1 cellular context compared by ENCODE assay signal in the genomic region with DNA sequence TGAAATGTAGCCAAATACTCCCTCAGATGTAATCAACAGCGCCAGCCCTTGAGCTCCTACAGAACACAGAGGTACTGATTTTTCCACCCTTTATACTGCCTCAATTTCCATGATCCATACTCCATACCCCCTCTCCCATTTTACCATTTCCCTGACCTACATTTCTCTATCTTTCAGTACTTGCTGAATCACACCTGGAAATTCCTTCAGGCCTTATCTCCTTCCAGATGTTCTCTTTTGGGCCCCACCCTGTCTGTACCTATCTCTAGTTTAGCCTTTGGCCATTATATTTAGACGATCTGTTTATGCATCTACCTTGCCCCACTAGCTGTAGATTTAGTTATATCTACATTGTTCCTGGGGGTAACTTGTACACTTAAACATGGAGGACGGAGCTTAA.
A peak's percentile ranks its signal among the peaks of the same experiment; 100 is the strongest.
TF ChIP-seq lines count a peak whose summit lies in the region.

No MANE protein-coding gene starts in this region.

TF ChIP-seq in K562, 482 proteins besides CTCF, POLR2A, EP300 and RAD21 (continued from another document and continues in another):
- TF ChIP-seq, protein P1, sequence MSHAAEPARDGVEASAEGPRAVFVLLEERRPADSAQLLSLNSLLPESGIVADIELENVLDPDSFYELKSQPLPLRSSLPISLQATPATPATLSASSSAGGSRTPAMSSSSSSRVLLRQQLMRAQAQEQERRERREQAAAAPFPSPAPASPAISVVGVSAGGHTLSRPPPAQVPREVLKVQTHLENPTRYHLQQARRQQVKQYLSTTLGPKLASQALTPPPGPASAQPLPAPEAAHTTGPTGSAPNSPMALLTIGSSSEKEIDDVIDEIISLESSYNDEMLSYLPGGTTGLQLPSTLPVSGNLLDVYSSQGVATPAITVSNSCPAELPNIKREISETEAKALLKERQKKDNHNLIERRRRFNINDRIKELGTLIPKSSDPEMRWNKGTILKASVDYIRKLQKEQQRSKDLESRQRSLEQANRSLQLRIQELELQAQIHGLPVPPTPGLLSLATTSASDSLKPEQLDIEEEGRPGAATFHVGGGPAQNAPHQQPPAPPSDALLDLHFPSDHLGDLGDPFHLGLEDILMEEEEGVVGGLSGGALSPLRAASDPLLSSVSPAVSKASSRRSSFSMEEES (CRISPR knock-in tag; IDR thresholded peaks at IDR 0.05) = no peak
- TF ChIP-seq SUPT5H (IDR thresholded peaks at IDR 0.05) = no peak
- TF ChIP-seq ZFX (CRISPR knock-in tag; IDR thresholded peaks at IDR 0.05) = no peak
- TF ChIP-seq MXI1 (IDR thresholded peaks at IDR 0.05; ENCODE audit: low read depth, low read length) = no peak
- TF ChIP-seq ZNF175 (CRISPR knock-in tag; IDR thresholded peaks at IDR 0.05; ENCODE audit: low read depth) = no peak
- TF ChIP-seq HMGN3 (IDR thresholded peaks at IDR 0.05; ENCODE audit: borderline replicate concordance, extremely low read depth, insufficient read length, low read depth, low read length) = no peak
- no peak for TF ChIP-seq ZKSCAN8 (CRISPR knock-in tag; IDR thresholded peaks at IDR 0.05)
- TF ChIP-seq SMAD3 (CRISPR knock-in tag; conservative IDR thresholded peaks at IDR 0.05) = no peak
- TF ChIP-seq ARID2 (IDR thresholded peaks at IDR 0.05) = no peak
- TF ChIP-seq, protein P2, sequence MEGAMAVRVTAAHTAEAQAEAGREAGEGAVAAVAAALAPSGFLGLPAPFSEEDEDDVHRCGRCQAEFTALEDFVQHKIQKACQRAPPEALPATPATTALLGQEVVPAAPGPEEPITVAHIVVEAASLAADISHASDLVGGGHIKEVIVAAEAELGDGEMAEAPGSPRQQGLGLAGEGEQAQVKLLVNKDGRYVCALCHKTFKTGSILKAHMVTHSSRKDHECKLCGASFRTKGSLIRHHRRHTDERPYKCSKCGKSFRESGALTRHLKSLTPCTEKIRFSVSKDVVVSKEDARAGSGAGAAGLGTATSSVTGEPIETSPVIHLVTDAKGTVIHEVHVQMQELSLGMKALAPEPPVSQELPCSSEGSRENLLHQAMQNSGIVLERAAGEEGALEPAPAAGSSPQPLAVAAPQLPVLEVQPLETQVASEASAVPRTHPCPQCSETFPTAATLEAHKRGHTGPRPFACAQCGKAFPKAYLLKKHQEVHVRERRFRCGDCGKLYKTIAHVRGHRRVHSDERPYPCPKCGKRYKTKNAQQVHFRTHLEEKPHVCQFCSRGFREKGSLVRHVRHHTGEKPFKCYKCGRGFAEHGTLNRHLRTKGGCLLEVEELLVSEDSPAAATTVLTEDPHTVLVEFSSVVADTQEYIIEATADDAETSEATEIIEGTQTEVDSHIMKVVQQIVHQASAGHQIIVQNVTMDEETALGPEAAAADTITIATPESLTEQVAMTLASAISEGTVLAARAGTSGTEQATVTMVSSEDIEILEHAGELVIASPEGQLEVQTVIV (CRISPR knock-in tag; IDR thresholded peaks at IDR 0.05; ENCODE audit: borderline replicate concordance) = no peak
- TF ChIP-seq, protein P3, sequence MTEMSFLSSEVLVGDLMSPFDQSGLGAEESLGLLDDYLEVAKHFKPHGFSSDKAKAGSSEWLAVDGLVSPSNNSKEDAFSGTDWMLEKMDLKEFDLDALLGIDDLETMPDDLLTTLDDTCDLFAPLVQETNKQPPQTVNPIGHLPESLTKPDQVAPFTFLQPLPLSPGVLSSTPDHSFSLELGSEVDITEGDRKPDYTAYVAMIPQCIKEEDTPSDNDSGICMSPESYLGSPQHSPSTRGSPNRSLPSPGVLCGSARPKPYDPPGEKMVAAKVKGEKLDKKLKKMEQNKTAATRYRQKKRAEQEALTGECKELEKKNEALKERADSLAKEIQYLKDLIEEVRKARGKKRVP (CRISPR knock-in tag; IDR thresholded peaks at IDR 0.05) = no peak
- TF ChIP-seq, protein P4, sequence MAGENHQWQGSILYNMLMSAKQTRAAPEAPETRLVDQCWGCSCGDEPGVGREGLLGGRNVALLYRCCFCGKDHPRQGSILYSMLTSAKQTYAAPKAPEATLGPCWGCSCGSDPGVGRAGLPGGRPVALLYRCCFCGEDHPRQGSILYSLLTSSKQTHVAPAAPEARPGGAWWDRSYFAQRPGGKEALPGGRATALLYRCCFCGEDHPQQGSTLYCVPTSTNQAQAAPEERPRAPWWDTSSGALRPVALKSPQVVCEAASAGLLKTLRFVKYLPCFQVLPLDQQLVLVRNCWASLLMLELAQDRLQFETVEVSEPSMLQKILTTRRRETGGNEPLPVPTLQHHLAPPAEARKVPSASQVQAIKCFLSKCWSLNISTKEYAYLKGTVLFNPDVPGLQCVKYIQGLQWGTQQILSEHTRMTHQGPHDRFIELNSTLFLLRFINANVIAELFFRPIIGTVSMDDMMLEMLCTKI (IDR thresholded peaks at IDR 0.05; ENCODE audit: partially characterized antibody) = no peak
- no peak for TF ChIP-seq ZNF224 (CRISPR knock-in tag; IDR thresholded peaks at IDR 0.05)
- no peak for TF ChIP-seq RBBP5 (IDR thresholded peaks at IDR 0.05; ENCODE audit: borderline replicate concordance, insufficient read depth, low read length, poor library complexity, severe bottlenecking)
- no peak for TF ChIP-seq PHTF2 (CRISPR knock-in tag; IDR thresholded peaks at IDR 0.05)
- no peak for TF ChIP-seq HCFC1 (IDR thresholded peaks at IDR 0.05; ENCODE audit: low read depth, low read length)
- TF ChIP-seq SMAD4 (CRISPR knock-in tag; conservative IDR thresholded peaks at IDR 0.05) = no peak
- TF ChIP-seq ZBTB7A (IDR thresholded peaks at IDR 0.05; ENCODE audit: borderline replicate concordance, control insufficient read depth, low read depth, low read length) = no peak
- TF ChIP-seq RAD51 (IDR thresholded peaks at IDR 0.05; ENCODE audit: borderline replicate concordance, low read depth) = no peak
- TF ChIP-seq ZNF165 (CRISPR knock-in tag; IDR thresholded peaks at IDR 0.05; ENCODE audit: borderline replicate concordance) = no peak
- TF ChIP-seq NR4A1 (CRISPR knock-in tag; IDR thresholded peaks at IDR 0.05) = no peak
- no peak for TF ChIP-seq NR4A1 (tag; IDR thresholded peaks at IDR 0.05)
- TF ChIP-seq MTA3 (IDR thresholded peaks at IDR 0.05; ENCODE audit: borderline replicate concordance) = no peak
- TF ChIP-seq, protein P5, sequence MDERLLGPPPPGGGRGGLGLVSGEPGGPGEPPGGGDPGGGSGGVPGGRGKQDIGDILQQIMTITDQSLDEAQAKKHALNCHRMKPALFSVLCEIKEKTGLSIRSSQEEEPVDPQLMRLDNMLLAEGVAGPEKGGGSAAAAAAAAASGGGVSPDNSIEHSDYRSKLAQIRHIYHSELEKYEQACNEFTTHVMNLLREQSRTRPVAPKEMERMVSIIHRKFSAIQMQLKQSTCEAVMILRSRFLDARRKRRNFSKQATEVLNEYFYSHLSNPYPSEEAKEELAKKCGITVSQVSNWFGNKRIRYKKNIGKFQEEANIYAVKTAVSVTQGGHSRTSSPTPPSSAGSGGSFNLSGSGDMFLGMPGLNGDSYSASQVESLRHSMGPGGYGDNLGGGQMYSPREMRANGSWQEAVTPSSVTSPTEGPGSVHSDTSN (CRISPR knock-in tag; IDR thresholded peaks at IDR 0.05; ENCODE audit: low read depth) = no peak
- TF ChIP-seq, protein P5 (tag; conservative IDR thresholded peaks at IDR 0.05; ENCODE audit: low read depth) = no peak
- TF ChIP-seq ZNF507 (tag; conservative IDR thresholded peaks at IDR 0.05) = no peak
- no peak for TF ChIP-seq ELF1 (tag; IDR thresholded peaks at IDR 0.05)
- no peak for TF ChIP-seq GTF2A2 (tag; IDR thresholded peaks at IDR 0.05)
- TF ChIP-seq, protein P6, sequence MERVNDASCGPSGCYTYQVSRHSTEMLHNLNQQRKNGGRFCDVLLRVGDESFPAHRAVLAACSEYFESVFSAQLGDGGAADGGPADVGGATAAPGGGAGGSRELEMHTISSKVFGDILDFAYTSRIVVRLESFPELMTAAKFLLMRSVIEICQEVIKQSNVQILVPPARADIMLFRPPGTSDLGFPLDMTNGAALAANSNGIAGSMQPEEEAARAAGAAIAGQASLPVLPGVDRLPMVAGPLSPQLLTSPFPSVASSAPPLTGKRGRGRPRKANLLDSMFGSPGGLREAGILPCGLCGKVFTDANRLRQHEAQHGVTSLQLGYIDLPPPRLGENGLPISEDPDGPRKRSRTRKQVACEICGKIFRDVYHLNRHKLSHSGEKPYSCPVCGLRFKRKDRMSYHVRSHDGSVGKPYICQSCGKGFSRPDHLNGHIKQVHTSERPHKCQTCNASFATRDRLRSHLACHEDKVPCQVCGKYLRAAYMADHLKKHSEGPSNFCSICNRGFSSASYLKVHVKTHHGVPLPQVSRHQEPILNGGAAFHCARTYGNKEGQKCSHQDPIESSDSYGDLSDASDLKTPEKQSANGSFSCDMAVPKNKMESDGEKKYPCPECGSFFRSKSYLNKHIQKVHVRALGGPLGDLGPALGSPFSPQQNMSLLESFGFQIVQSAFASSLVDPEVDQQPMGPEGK (CRISPR knock-in tag; IDR thresholded peaks at IDR 0.05; ENCODE audit: borderline replicate concordance) = no peak
- no peak for TF ChIP-seq ZNF699 (CRISPR knock-in tag; IDR thresholded peaks at IDR 0.05; ENCODE audit: insufficient replicate concordance)
- TF ChIP-seq PPARD (CRISPR knock-in tag; IDR thresholded peaks at IDR 0.05) = no peak
- TF ChIP-seq ZNF79 (CRISPR knock-in tag; IDR thresholded peaks at IDR 0.05; ENCODE audit: low read depth) = no peak
- TF ChIP-seq ZNF551 (CRISPR knock-in tag; IDR thresholded peaks at IDR 0.05) = no peak
- no peak for TF ChIP-seq BCOR (IDR thresholded peaks at IDR 0.05)
- TF ChIP-seq ZKSCAN1 (IDR thresholded peaks at IDR 0.05; ENCODE audit: low read depth, low read length) = no peak
- TF ChIP-seq RFX7 (CRISPR knock-in tag; IDR thresholded peaks at IDR 0.05) = no peak
- TF ChIP-seq TRIM24 (IDR thresholded peaks at IDR 0.05) = peak; percentile 61 to 67; a peak in 3 of 4 replicates
- no peak for TF ChIP-seq MED1 (CRISPR knock-in tag; IDR thresholded peaks at IDR 0.05; ENCODE audit: borderline replicate concordance)
- no peak for TF ChIP-seq ZNF23 (CRISPR knock-in tag; IDR thresholded peaks at IDR 0.05)
- TF ChIP-seq, protein P7, sequence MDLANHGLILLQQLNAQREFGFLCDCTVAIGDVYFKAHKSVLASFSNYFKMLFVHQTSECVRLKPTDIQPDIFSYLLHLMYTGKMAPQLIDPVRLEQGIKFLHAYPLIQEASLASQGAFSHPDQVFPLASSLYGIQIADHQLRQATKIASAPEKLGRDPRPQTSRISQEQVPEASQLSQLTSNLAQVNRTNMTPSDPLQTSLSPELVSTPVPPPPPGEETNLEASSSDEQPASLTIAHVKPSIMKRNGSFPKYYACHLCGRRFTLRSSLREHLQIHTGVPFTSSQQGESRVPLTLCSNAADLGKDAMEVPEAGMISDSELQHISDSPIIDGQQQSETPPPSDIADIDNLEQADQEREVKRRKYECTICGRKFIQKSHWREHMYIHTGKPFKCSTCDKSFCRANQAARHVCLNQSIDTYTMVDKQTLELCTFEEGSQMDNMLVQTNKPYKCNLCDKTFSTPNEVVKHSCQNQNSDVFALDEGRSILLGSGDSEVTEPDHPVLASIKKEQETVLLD (IDR thresholded peaks at IDR 0.05) = peak; percentile 56; the same call in 1 of the 2 replicates
- TF ChIP-seq GABPB1 (CRISPR knock-in tag; IDR thresholded peaks at IDR 0.05) = no peak
- no peak for TF ChIP-seq FIP1L1 (IDR thresholded peaks at IDR 0.05; ENCODE audit: low read depth, low read length, poor library complexity, severe bottlenecking)
- peak in 1 of 2 experiments; percentile 64; a peak in 3 of 4 replicates for TF ChIP-seq RCOR1 (IDR thresholded peaks at IDR 0.05; ENCODE audit: borderline replicate concordance in 1 of 2, low read depth in 2 of 2, low read length in 2 of 2)
- TF ChIP-seq, protein P8, sequence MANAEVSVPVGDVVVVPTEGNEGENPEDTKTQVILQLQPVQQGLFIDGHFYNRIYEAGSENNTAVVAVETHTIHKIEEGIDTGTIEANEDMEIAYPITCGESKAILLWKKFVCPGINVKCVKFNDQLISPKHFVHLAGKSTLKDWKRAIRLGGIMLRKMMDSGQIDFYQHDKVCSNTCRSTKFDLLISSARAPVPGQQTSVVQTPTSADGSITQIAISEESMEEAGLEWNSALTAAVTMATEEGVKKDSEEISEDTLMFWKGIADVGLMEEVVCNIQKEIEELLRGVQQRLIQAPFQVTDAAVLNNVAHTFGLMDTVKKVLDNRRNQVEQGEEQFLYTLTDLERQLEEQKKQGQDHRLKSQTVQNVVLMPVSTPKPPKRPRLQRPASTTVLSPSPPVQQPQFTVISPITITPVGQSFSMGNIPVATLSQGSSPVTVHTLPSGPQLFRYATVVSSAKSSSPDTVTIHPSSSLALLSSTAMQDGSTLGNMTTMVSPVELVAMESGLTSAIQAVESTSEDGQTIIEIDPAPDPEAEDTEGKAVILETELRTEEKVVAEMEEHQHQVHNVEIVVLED (CRISPR knock-in tag; IDR thresholded peaks at IDR 0.05) = no peak
- TF ChIP-seq, protein P9, sequence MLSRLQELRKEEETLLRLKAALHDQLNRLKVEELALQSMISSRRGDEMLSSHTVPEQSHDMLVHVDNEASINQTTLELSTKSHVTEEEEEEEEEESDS (CRISPR knock-in tag; IDR thresholded peaks at IDR 0.05) = no peak
- no peak for TF ChIP-seq SP1 (CRISPR knock-in tag; IDR thresholded peaks at IDR 0.05)
- TF ChIP-seq TFAM (CRISPR knock-in tag; conservative IDR thresholded peaks at IDR 0.05) = no peak
- TF ChIP-seq MAFG (tag; conservative IDR thresholded peaks at IDR 0.05) = peak; percentile 57
- no peak for TF ChIP-seq PTRF (tag; IDR thresholded peaks at IDR 0.05)
- no peak; the same call in 1 of the 2 replicates for TF ChIP-seq PHB2 (IDR thresholded peaks at IDR 0.05; ENCODE audit: low read depth)
- TF ChIP-seq, protein P10, sequence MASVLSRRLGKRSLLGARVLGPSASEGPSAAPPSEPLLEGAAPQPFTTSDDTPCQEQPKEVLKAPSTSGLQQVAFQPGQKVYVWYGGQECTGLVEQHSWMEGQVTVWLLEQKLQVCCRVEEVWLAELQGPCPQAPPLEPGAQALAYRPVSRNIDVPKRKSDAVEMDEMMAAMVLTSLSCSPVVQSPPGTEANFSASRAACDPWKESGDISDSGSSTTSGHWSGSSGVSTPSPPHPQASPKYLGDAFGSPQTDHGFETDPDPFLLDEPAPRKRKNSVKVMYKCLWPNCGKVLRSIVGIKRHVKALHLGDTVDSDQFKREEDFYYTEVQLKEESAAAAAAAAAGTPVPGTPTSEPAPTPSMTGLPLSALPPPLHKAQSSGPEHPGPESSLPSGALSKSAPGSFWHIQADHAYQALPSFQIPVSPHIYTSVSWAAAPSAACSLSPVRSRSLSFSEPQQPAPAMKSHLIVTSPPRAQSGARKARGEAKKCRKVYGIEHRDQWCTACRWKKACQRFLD (CRISPR knock-in tag; IDR thresholded peaks at IDR 0.05) = no peak
- no peak for TF ChIP-seq ZNF41 (CRISPR knock-in tag; conservative IDR thresholded peaks at IDR 0.05)
- TF ChIP-seq TRIM28 (IDR thresholded peaks at IDR 0.05) = no peak
- TF ChIP-seq, protein P11, sequence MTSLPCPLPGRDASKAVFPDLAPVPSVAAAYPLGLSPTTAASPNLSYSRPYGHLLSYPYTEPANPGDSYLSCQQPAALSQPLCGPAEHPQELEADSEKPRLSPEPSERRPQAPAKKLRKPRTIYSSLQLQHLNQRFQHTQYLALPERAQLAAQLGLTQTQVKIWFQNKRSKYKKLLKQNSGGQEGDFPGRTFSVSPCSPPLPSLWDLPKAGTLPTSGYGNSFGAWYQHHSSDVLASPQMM (CRISPR knock-in tag; IDR thresholded peaks at IDR 0.05) = no peak
- no peak for TF ChIP-seq CBX1 (IDR thresholded peaks at IDR 0.05; ENCODE audit: low read depth)
- TF ChIP-seq ZNF707 (CRISPR knock-in tag; conservative IDR thresholded peaks at IDR 0.05) = no peak
- TF ChIP-seq KDM2B (CRISPR knock-in tag; IDR thresholded peaks at IDR 0.05) = no peak
